ENCODE assay signal across 16 cellular contexts in genomic region chr12:46907791-46908190, GRCh38.
DNase-seq lines count a peak whose midpoint lies in the region; ATAC-seq and TF ChIP-seq lines count a peak whose summit lies in the region.
"Had no signal": no experiment of that assay in that cellular context is flagged by ENCODE, and none has a peak within 500 bp of the region (broad histone marks: within the 10 kb centered on the region; RNA-seq: fewer than 3 reads in every experiment).

No MANE protein-coding gene starts in this region.

- H3K79me2 ChIP-seq in PC-3 (ENCODE audit: low read length) (no peaks in the 10 kb centered on the region), trophoblast cell (ENCODE audit: control insufficient read depth, insufficient read depth, low read length, poor library complexity) (peaks cover 11% of the 10 kb centered on the region)

- H3K27ac Mint-ChIP-seq in activated naive CD4-positive, alpha-beta T cell treated with anti-CD3 and anti-CD28 coated beads, Interleukin-2, amount 10 ng/mL, durations not matched to agents 7 days and 5 days: peak overlapping the region; percentile 39
- H3K27ac Mint-ChIP-seq: B cell; CD8-positive, alpha-beta T cell; IgD-negative memory B cell had no signal

- BruUV-seq in PC-3 (replicated peaks; lab: Mats Ljungman, UMichigan): no TSS peak

- H3K27ac ChIP-seq in PC-3 (ENCODE audit: low read length) (peak overlapping the region; percentile 60; the same call in 1 of the 2 replicates), foreskin keratinocyte (peak overlapping the region; percentile 93), trophoblast cell (ENCODE audit: low read depth, low read length) (peak overlapping the region; percentile 71), lower lobe of right lung (no peak overlapping the region)
- H3K27ac ChIP-seq: BLaER1 treated with 17β-estradiol and CSF1 and Interleukin-3, amounts not matched to agents 10 nM and 100 nM had no signal

- H3K4ac ChIP-seq in trophoblast cell (ENCODE audit: low read depth, low read length): peak overlapping the region; percentile 65

- H3K23ac ChIP-seq in trophoblast cell (ENCODE audit: low read length): no peak overlapping the region

- H3K27me3 ChIP-seq in PC-3 (ENCODE audit: low read length) (no peaks in the 10 kb centered on the region), foreskin keratinocyte (no peaks in the 10 kb centered on the region), trophoblast cell (ENCODE audit: insufficient read depth, low read length) (no peaks in the 10 kb centered on the region), lower lobe of right lung (ENCODE audit: low read depth) (no peaks in the 10 kb centered on the region)
- H3K27me3 ChIP-seq: BLaER1 treated with 17β-estradiol and CSF1 and Interleukin-3, amounts not matched to agents 10 nM and 100 nM had no signal

- no peak for DNase-seq in activated naive CD4-positive, alpha-beta T cell treated with anti-CD3 and anti-CD28 coated beads, Interleukin-2, amount 10 ng/mL, durations not matched to agents 7 days and 5 days
- DNase-seq in activated naive CD4-positive, alpha-beta T cell (lab: John Stamatoyannopoulos, UW): no peak
- no peak for DNase-seq in PC-3
- no peak for DNase-seq in foreskin keratinocyte
- DNase-seq in trophoblast cell: no peak
- no peak for DNase-seq in NCI-H2107 (lab: John Stamatoyannopoulos, UW)
- DNase-seq in lower lobe of right lung: no peak
- no peak for DNase-seq in cerebellar nuclear complex (lab: John Stamatoyannopoulos, UW)
- DNase-seq: 8988T; Calu3; CD8-positive, alpha-beta T cell; DMS79 treated with DMSO at 0.1 percent for 48 hours; GF-D8 had no signal

- H3K18ac ChIP-seq in trophoblast cell (ENCODE audit: low read length): peak overlapping the region; percentile 73

- H3K4me3 ChIP-seq in PC-3 (ENCODE audit: low read length) (no peak overlapping the region), trophoblast cell (ENCODE audit: low read depth, low read length) (no peak overlapping the region), lower lobe of right lung (no peak overlapping the region)
- H3K4me3 ChIP-seq: BLaER1 treated with 17β-estradiol and CSF1 and Interleukin-3, amounts not matched to agents 10 nM and 100 nM had no signal

- POLR2A ChIA-PET in PC-3 (lab: Charles Lee; ENCODE audit: unreplicated experiment): interaction anchor here (0.6 kb wide), 1 partner anchor 104 kb away, joined by 18 read pairs; no protein-coding TSS in a partner anchor

- peak overlapping the region; percentile 82 for H3K14ac ChIP-seq in trophoblast cell (ENCODE audit: low read length)

- peak overlapping the region; percentile 98 for H2BK120ac ChIP-seq in trophoblast cell (ENCODE audit: insufficient read depth, low read length, poor library complexity)

- ATAC-seq in PC-3 (no peak), foreskin keratinocyte (no peak), lower lobe of right lung (no peak)
- ATAC-seq: CD8-positive, alpha-beta T cell had no signal

- H2BK5ac ChIP-seq in trophoblast cell (ENCODE audit: low read depth, low read length, poor library complexity): peak overlapping the region; percentile 93

- no peak for TF ChIP-seq CTCF in PC-3 (conservative IDR thresholded peaks at IDR 0.05; ENCODE audit: low read depth, low read length)
- TF ChIP-seq CTCF in foreskin keratinocyte (conservative IDR thresholded peaks at IDR 0.05): no peak
- no peak for TF ChIP-seq CTCF in lower lobe of right lung (IDR thresholded peaks at IDR 0.05)

- H3K4me3 Mint-ChIP-seq in activated naive CD4-positive, alpha-beta T cell treated with anti-CD3 and anti-CD28 coated beads, Interleukin-2, amount 10 ng/mL, durations not matched to agents 7 days and 5 days: no peak overlapping the region
- H3K4me3 Mint-ChIP-seq: B cell; CD8-positive, alpha-beta T cell had no signal

- no peaks in the 10 kb centered on the region for H3K9me3 ChIP-seq in PC-3 (ENCODE audit: low read length)
- H3K9me3 ChIP-seq in trophoblast cell (ENCODE audit: insufficient read depth, low read depth, low read length): no peaks in the 10 kb centered on the region
- H3K9me3 ChIP-seq in lower lobe of right lung: no peaks in the 10 kb centered on the region

- peak overlapping the region; percentile 99 for H2BK12ac ChIP-seq in trophoblast cell (ENCODE audit: low read length)

- CTCF ChIA-PET in activated naive CD4-positive, alpha-beta T cell treated with anti-CD3 and anti-CD28 coated beads, Interleukin-2, amount 10 ng/mL, durations not matched to agents 7 days and 5 days (lab: Charles Lee): no interaction called here
- CTCF ChIA-PET in PC-3 (lab: Charles Lee): interaction anchor here (0.6 kb wide), 1 partner anchor 164 kb away, joined by 3 read pairs; no protein-coding TSS in a partner anchor

- H3K4me1 ChIP-seq in PC-3 (ENCODE audit: insufficient read depth, low read length) (peaks cover 16% of the 10 kb centered on the region), foreskin keratinocyte (peaks cover 35% of the 10 kb centered on the region), trophoblast cell (ENCODE audit: control insufficient read depth in 1 of 2, insufficient read depth in 2 of 2, low read length in 2 of 2) (peaks cover 18 to 21% of the 10 kb centered on the region in 2 experiments), lower lobe of right lung (no peaks in the 10 kb centered on the region)
- H3K4me1 ChIP-seq: BLaER1 treated with 17β-estradiol and CSF1 and Interleukin-3, amounts not matched to agents 10 nM and 100 nM had no signal

- H2AK5ac ChIP-seq in trophoblast cell (ENCODE audit: low read length): peak overlapping the region; percentile 99

- no peaks in the 10 kb centered on the region for H3K36me3 Mint-ChIP-seq in activated naive CD4-positive, alpha-beta T cell treated with anti-CD3 and anti-CD28 coated beads, Interleukin-2, amount 10 ng/mL, durations not matched to agents 7 days and 5 days
- H3K36me3 Mint-ChIP-seq: CD8-positive, alpha-beta T cell had no signal

- H2AFZ ChIP-seq in PC-3 (ENCODE audit: low read length) (peak overlapping the region; percentile 35; the same call in 1 of the 2 replicates), trophoblast cell (ENCODE audit: insufficient read depth, low read length, poor library complexity) (peak overlapping the region; percentile 52)

- H3K27me3 Mint-ChIP-seq in activated naive CD4-positive, alpha-beta T cell treated with anti-CD3 and anti-CD28 coated beads, Interleukin-2, amount 10 ng/mL, durations not matched to agents 7 days and 5 days: peaks cover 5% of the 10 kb centered on the region

- no CpG with 5 or more reads among the region's 3 CpGs for WGBS in trophoblast cell (ENCODE audit: extremely low coverage, insufficient coverage, insufficient read length)

- H3K9ac ChIP-seq in PC-3 (ENCODE audit: low read length): no peak overlapping the region
- H3K9ac ChIP-seq in trophoblast cell (ENCODE audit: low read length): no peak overlapping the region
- H3K9ac ChIP-seq: BLaER1 treated with 17β-estradiol and CSF1 and Interleukin-3, amounts not matched to agents 10 nM and 100 nM had no signal

- H4K8ac ChIP-seq in trophoblast cell (ENCODE audit: low read depth, low read length): peak overlapping the region; percentile 79

- peaks cover 38% of the 10 kb centered on the region for H3K79me1 ChIP-seq in trophoblast cell (ENCODE audit: low read length)

- H3K36me3 ChIP-seq in PC-3 (ENCODE audit: low read depth, low read length) (no peaks in the 10 kb centered on the region), trophoblast cell (ENCODE audit: control insufficient read depth in 1 of 2, insufficient read depth in 2 of 2, low read length in 2 of 2) (no peaks in the 10 kb centered on the region), lower lobe of right lung (no peaks in the 10 kb centered on the region)
- H3K36me3 ChIP-seq: BLaER1 treated with 17β-estradiol and CSF1 and Interleukin-3, amounts not matched to agents 10 nM and 100 nM had no signal

- no peaks in the 10 kb centered on the region for H3K9me2 ChIP-seq in PC-3 (replicated peaks; ENCODE audit: low read length)

- H3K9me3 Mint-ChIP-seq in activated naive CD4-positive, alpha-beta T cell treated with anti-CD3 and anti-CD28 coated beads, Interleukin-2, amount 10 ng/mL, durations not matched to agents 7 days and 5 days: no peaks in the 10 kb centered on the region

- peak overlapping the region; percentile 31 for H4K12ac ChIP-seq in trophoblast cell (ENCODE audit: low read depth, low read length)

- no peaks in the 10 kb centered on the region for H4K20me1 ChIP-seq in PC-3 (ENCODE audit: low read length)
- H4K20me1 ChIP-seq: BLaER1 treated with 17β-estradiol and CSF1 and Interleukin-3, amounts not matched to agents 10 nM and 100 nM had no signal

- intact Hi-C loops in PC-3 (cut with micrococcal nuclease) (no loop called here), lower lobe of right lung (cut with DNase I) (no loop called here)

- H3F3A ChIP-seq in PC-3 (ENCODE audit: low read length, unreplicated experiment): no peaks in the 10 kb centered on the region

- peak overlapping the region; percentile 95 for H4K91ac ChIP-seq in trophoblast cell (ENCODE audit: low read depth, low read length)

- no peaks in the 10 kb centered on the region for H3K4me1 Mint-ChIP-seq in activated naive CD4-positive, alpha-beta T cell treated with anti-CD3 and anti-CD28 coated beads, Interleukin-2, amount 10 ng/mL, durations not matched to agents 7 days and 5 days
- H3K4me1 Mint-ChIP-seq: B cell, IgD-negative memory B cell had no signal

- H3K4me2 ChIP-seq in PC-3 (ENCODE audit: low read length) (0 out of 2 replicates have a peak overlapping the region, but pooled peaks have one; percentile 25), trophoblast cell (ENCODE audit: low read length) (no peak overlapping the region)
- H3K4me2 ChIP-seq: BLaER1 treated with 17β-estradiol and CSF1 and Interleukin-3, amounts not matched to agents 10 nM and 100 nM had no signal
